ENCODE assay signal across 12 cellular contexts in the genomic region with DNA sequence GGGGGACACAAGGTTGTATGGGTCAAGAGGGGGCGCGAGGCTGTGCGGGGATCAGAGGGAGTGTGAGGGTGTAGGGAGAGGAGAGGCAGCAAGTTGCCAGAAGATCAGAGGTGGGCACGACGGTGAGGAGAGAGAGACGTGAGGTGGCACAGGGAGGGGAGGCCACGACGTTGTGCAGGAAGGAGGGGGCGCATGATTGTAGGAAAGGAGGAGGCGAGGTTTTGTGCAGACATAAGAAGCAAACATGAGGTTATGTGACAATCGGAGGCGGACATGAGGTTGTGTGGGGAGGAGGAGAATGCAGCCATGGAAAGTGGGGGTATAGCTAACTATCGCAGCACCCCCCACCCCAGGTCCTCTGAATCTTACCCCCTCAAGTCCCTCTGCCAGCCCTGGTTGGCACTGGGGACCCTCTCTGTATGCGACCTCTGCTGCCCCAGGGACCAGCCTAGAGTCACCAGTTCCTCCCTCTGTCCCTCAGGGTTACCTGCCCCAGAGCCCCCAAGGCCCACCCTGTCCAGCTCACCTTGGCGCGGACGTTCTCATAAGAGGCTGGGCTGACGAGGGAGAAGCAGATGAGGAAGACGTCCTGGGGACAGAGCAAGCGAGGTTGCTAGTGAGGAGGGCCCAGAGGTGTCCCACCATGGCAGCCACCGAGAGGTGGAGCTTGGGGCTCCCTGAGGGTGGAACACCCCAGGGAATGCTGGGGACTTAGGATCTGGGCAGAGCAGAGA. TPM values are rescaled to one million over a fixed set of nuclear protein-coding genes. Genes with fewer than 3 reads are reported as not detected.
DNase-seq lines count a peak whose midpoint lies in the region; ATAC-seq and TF ChIP-seq lines count a peak whose summit lies in the region.
"Had no signal": no experiment of that assay in that cellular context is flagged by ENCODE, and none has a peak within 500 bp of the region (broad histone marks: within the 10 kb centered on the region; RNA-seq: fewer than 3 reads in every experiment).

No MANE protein-coding gene starts in this region.

- H3K4me1 Mint-ChIP-seq in CD4-positive, alpha-beta T cell (ENCODE audit: low read depth): peaks cover 90% of the 10 kb centered on the region
- peaks cover 87 to 92% (median 89%) of the 10 kb centered on the region in 3 donors for H3K4me1 Mint-ChIP-seq in T-cell
- no peaks in the 10 kb centered on the region for H3K4me1 Mint-ChIP-seq in neural crest cell

- ATAC-seq in CD4-positive, alpha-beta T cell (ENCODE audit: poor library complexity): peak; percentile 38
- ATAC-seq in T-cell (replicated peaks in 1 of 4): peak; percentile 33 to 50 (median 43)
- ATAC-seq in GM18867 (IDR thresholded peaks at IDR 0.05; ENCODE audit: unreplicated experiment): no peak
- ATAC-seq in HG03442 (IDR thresholded peaks at IDR 0.05; ENCODE audit: unreplicated experiment): no peak
- ATAC-seq: right lobe of liver had no signal

- no peak for TF ChIP-seq CTCF in CD4-positive, alpha-beta T cell (IDR thresholded peaks at IDR 0.05)
- TF ChIP-seq CTCF in neural crest cell (conservative IDR thresholded peaks at IDR 0.05): no peak

- H3K36me3 Mint-ChIP-seq in CD4-positive, alpha-beta T cell (ENCODE audit: low read depth): peaks cover 85% of the 10 kb centered on the region
- peaks cover 35% of the 10 kb centered on the region for H3K36me3 Mint-ChIP-seq in T-cell
- H3K36me3 Mint-ChIP-seq in neural crest cell (ENCODE audit: low read depth): no peaks in the 10 kb centered on the region

- H3K9me3 ChIP-seq in CD4-positive, alpha-beta T cell (ENCODE audit: control insufficient read depth, low read length): no peaks in the 10 kb centered on the region
- H3K9me3 ChIP-seq: right lobe of liver had no signal

- DNase-seq in CD4-positive, alpha-beta T cell: peak in 5 of 10 experiments; percentile 52 to 69 (median 59)
- DNase-seq in T-cell (peak in 32 of 34 experiments; percentile 36 to 81 (median 61)), neural crest cell (ENCODE audit: low read depth, low spot score) (no peak), NCI-H446 treated with DMSO at 0.1 percent for 48 hours (lab: John Stamatoyannopoulos, UW) (no peak), NCI-H526 (lab: John Stamatoyannopoulos, UW) (no peak)
- peak; percentile 66 for DNase-seq in activated naive CD4-positive, alpha-beta T cell treated with anti-CD3 and anti-CD28 coated beads, Interleukin-2, amount 50 U/mL, for 16 hours
- DNase-seq: SHP77 had no signal

- intact Hi-C loops in CD4-positive, alpha-beta T cell (cut with DNase I, micrococcal nuclease): loop anchor here in 1 of 2 experiments (2.0 kb wide), 1 partner anchor 33 kb away; no protein-coding TSS in a partner anchor

- CTCF ChIA-PET in CD4-positive, alpha-beta T cell (lab: Charles Lee): interaction anchor here (1.3 to 5.9 kb wide), 4 partner anchors 8 to 32 kb away, joined by 3 to 43 read pairs (median 16); no protein-coding TSS in a partner anchor
- CTCF ChIA-PET in T-cell (lab: Charles Lee): interaction anchor here in 1 of 2 donors (1.0 to 5.5 kb wide), 2 partner anchors 12 to 29 kb away, joined by 4 to 26 read pairs; a partner anchor contains a TSS

- POLR2A ChIA-PET in CD4-positive, alpha-beta T cell (lab: Charles Lee): interaction anchor here (1.0 to 7.6 kb wide), 6 partner anchors 11 to 109 kb away, joined by 3 to 281 read pairs (median 24); a partner anchor contains a TSS
- POLR2A ChIA-PET in T-cell (lab: Charles Lee): interaction anchor here in 1 of 2 donors (0.5 kb wide), 1 partner anchor 106 kb away, joined by 10 read pairs; no protein-coding TSS in a partner anchor

- no peaks in the 10 kb centered on the region for H3K27me3 Mint-ChIP-seq in CD4-positive, alpha-beta T cell
- H3K27me3 Mint-ChIP-seq in T-cell (no peaks in the 10 kb centered on the region), neural crest cell (ENCODE audit: low read depth) (no peaks in the 10 kb centered on the region)

- H3K27ac Mint-ChIP-seq in CD4-positive, alpha-beta T cell: peak overlapping the region; percentile 97
- H3K27ac Mint-ChIP-seq in T-cell (peak overlapping the region; percentile 97 to 99), neural crest cell (ENCODE audit: unreplicated experiment) (peak overlapping the region; percentile 57)

- peak overlapping the region; percentile 90 for H3K27ac ChIP-seq in CD4-positive, alpha-beta T cell (ENCODE audit: low read depth, low read length)

- H3K4me3 Mint-ChIP-seq in CD4-positive, alpha-beta T cell: peak overlapping the region; percentile 84
- H3K4me3 Mint-ChIP-seq in T-cell (peak overlapping the region; percentile 54 to 97 (median 57)), neural crest cell (no peak overlapping the region)

- no peaks in the 10 kb centered on the region for H3K27me3 ChIP-seq in CD4-positive, alpha-beta T cell (ENCODE audit: control insufficient read depth, insufficient read depth, low read length)
- H3K27me3 ChIP-seq: right lobe of liver had no signal

- H3K9me3 Mint-ChIP-seq in CD4-positive, alpha-beta T cell: no peaks in the 10 kb centered on the region
- H3K9me3 Mint-ChIP-seq in T-cell: no peaks in the 10 kb centered on the region
- H3K9me3 Mint-ChIP-seq in neural crest cell: no peaks in the 10 kb centered on the region

RNA-seq across cellular contexts. Expression of a gene that starts 12.5 kb away (rescaled TPM):
- 100 to 1,000 TPM; 174 to 180 TPM for total RNA-seq in CD4-positive, alpha-beta T cell
- total RNA-seq in T-cell (100 to 1,000 TPM; 353 to 413 (median 385) TPM), neural crest cell (0.21 TPM in 1 of 2 replicates, not detected in the other)

RNA-seq across cellular contexts. Expression of a gene that starts 19.3 kb away (rescaled TPM):
- total RNA-seq in CD4-positive, alpha-beta T cell: 1 to 10 TPM; 1.9 to 2.1 TPM
- 1 to 10 TPM; 4.6 to 8.7 (median 5.3) TPM for total RNA-seq in T-cell
- total RNA-seq in neural crest cell: 0.09 TPM in 2 replicates
- total RNA-seq: dermis microvascular lymphatic vessel endothelial cell, mesenteric fat pad, right lobe of liver had no signal

RNA-seq across cellular contexts. Expression of a gene that starts 43.5 kb away (rescaled TPM):
- 10 to 100 TPM; 11.9 to 12.1 TPM for total RNA-seq in CD4-positive, alpha-beta T cell
- total RNA-seq in T-cell (10 to 100 TPM in 4 of 5 donors, 1 to 10 TPM in 1; 9.0 to 26.4 (median 22.0) TPM), neural crest cell (13.6 TPM in 2 replicates)

RNA-seq across cellular contexts. Expression of a gene that starts 50.7 kb away (rescaled TPM):
- total RNA-seq in CD4-positive, alpha-beta T cell: 100 to 1,000 TPM; 134 to 138 TPM
- total RNA-seq in T-cell: 100 to 1,000 TPM; 146 to 181 (median 151) TPM
- not detected in 2 replicates for total RNA-seq in neural crest cell

Comparison
In these comparisons a context has a peak if more than half of its experiments do, and no peak if none do; other contexts are left out.
1. ATAC-seq: peak in CD4-positive, alpha-beta T cell (single experiment) and T-cell (4 of 4); none in GM18867 (single experiment) and HG03442 (single experiment).
2. DNase-seq: peak in T-cell (32 of 34) and activated naive CD4-positive, alpha-beta T cell treated with anti-CD3 and anti-CD28 coated beads, Interleukin-2, amount 50 U/mL, for 16 hours (single experiment); none in neural crest cell (single experiment), NCI-H446 treated with DMSO at 0.1 percent for 48 hours (single experiment) and NCI-H526 (0 of 2).
3. RNA of a gene that starts 12.5 kb away (total RNA-seq): 353 to 413 TPM in T-cell and 174 to 180 TPM in CD4-positive, alpha-beta T cell; 0.21 TPM in neural crest cell; every median in the first group is over 100 times any median in the second.
4. Peak in every context shown above with its lines, with median percentiles within 50 percentile points of each other: H3K27ac Mint-ChIP-seq.